8 cellular contexts compared by ENCODE assay signal in genomic region chr7:64562621-64563275, GRCh38. TPM values are rescaled to one million over a fixed set of nuclear protein-coding genes. Genes with fewer than 3 reads are reported as not detected.
A peak's percentile ranks its signal among the peaks of the same experiment; 100 is the strongest.
DNase-seq lines count a peak whose midpoint lies in the region; ATAC-seq and TF ChIP-seq lines count a peak whose summit lies in the region.

ZNF680 (minus strand) TSS chr7:64563071; CDS start chr7:64562954, 117 bp downstream.

- DNase-seq in AG08396 (ENCODE audit: low spot score): peak; percentile 92
- DNase-seq in NCI-H2227 (lab: John Stamatoyannopoulos, UW; ENCODE audit: unreplicated experiment): peak; percentile 98
- peak; percentile 82 for DNase-seq in activated CD4-positive, CD25-positive, alpha-beta regulatory T cell treated with anti-CD3 and anti-CD28 coated beads, Interleukin-2, amount 50 U/mL, for 72 hours
- DNase-seq in cerebellar nuclear complex (lab: John Stamatoyannopoulos, UW): peak; percentile 86 to 91
- peak; percentile 82 for DNase-seq in kidney epithelial cell (ENCODE audit: low read depth)
- peak; percentile 69 to 73 for DNase-seq in stimulated activated CD4-positive, alpha-beta T cell treated with anti-CD3 and anti-CD28 coated beads, Interleukin-1b, Interleukin-23, amount 100 ng/mL, for 1 hour (ENCODE audit: low read depth in 2 of 2)

- ATAC-seq in GM18907 (IDR thresholded peaks at IDR 0.05; ENCODE audit: unreplicated experiment) (peak; percentile 100), HG03139 (IDR thresholded peaks at IDR 0.05; ENCODE audit: unreplicated experiment) (peak; percentile 99)

- no peaks in the 10 kb centered on the region for H3K36me3 ChIP-seq in kidney epithelial cell (ENCODE audit: control insufficient read depth, insufficient read depth, low read length)

- no peaks in the 10 kb centered on the region for H3K27me3 ChIP-seq in kidney epithelial cell (ENCODE audit: control insufficient read depth, insufficient read depth, low read length)

- peak within 1 kb of the TSS; percentile 91 for H3K4me3 ChIP-seq in kidney epithelial cell (ENCODE audit: low read depth, low read length)

- TF ChIP-seq CTCF in kidney epithelial cell (IDR thresholded peaks at IDR 0.05; ENCODE audit: insufficient read depth, low read length, poor library complexity, severe bottlenecking): no peak

RNA-seq across cellular contexts. Expression of gene ZNF680, which starts in this region (rescaled TPM):
- 4.0 and 7.0 TPM in 2 replicates for total RNA-seq in kidney epithelial cell

Comparison
In these comparisons a context has a peak if more than half of its experiments do, and no peak if none do; other contexts are left out.
1. Peak in every context shown above with its lines: DNase-seq, ATAC-seq and H3K4me3 ChIP-seq.